ENCODE assay signal across 9 cellular contexts in genomic region chr17:63961355-63962207, GRCh38. TPM values are rescaled to one million over a fixed set of nuclear protein-coding genes. Genes with fewer than 3 reads are reported as not detected.
DNase-seq lines count a peak whose midpoint lies in the region; ATAC-seq and TF ChIP-seq lines count a peak whose summit lies in the region.
"Had no signal": no experiment of that assay in that cellular context is flagged by ENCODE, and none has a peak within 500 bp of the region (broad histone marks: within the 10 kb centered on the region; RNA-seq: fewer than 3 reads in every experiment).

No MANE protein-coding gene starts in this region.

- H3K4me3 ChIP-seq in BLaER1 treated with 17β-estradiol and CSF1 and Interleukin-3, amounts not matched to agents 10 nM and 100 nM = peak overlapping the region in 2 of 10 experiments; percentile 15 to 23; a peak in 1 of 20 replicates
- peak overlapping the region; percentile 54 for H3K4me3 ChIP-seq in HUES64 (ENCODE audit: low read length)
- peak overlapping the region; percentile 17 for H3K4me3 ChIP-seq in lower lobe of right lung
- H3K4me3 ChIP-seq in transverse colon = no peak overlapping the region

- 10% methylated on average over 36 of the region's 36 CpGs for WGBS in HUES64
- 27 to 40% methylated on average over 3 to 30 of the region's 36 CpGs for WGBS in transverse colon (ENCODE audit: low coverage in 1 of 2), 2 donors

- no peaks in the 10 kb centered on the region for H3K36me3 ChIP-seq in BLaER1 treated with 17β-estradiol and CSF1 and Interleukin-3, amounts not matched to agents 10 nM and 100 nM
- H3K36me3 ChIP-seq in HUES64 (ENCODE audit: insufficient read depth, low read length) (no peaks in the 10 kb centered on the region), lower lobe of right lung (no peaks in the 10 kb centered on the region), transverse colon (no peaks in the 10 kb centered on the region)

- in situ Hi-C loops in transverse colon (cut with MboI; ENCODE audit: low pct_ligation_motif_present in 1 of 4, low pct_unique_long_range_greater_than_20kb in 1 of 4, low sequenced_read_pairs in 3 of 4) = no loop called here

- H4K20me1 ChIP-seq in BLaER1 treated with 17β-estradiol and CSF1 and Interleukin-3, amounts not matched to agents 10 nM and 100 nM = no peaks in the 10 kb centered on the region

- peak overlapping the region; percentile 22 to 73 (median 65); a peak in 20 of 22 replicates for H3K4me2 ChIP-seq in BLaER1 treated with 17β-estradiol and CSF1 and Interleukin-3, amounts not matched to agents 10 nM and 100 nM

- H3K4me1 ChIP-seq in BLaER1 treated with 17β-estradiol and CSF1 and Interleukin-3, amounts not matched to agents 10 nM and 100 nM = peaks cover 8 to 36% (median 25%) of the 10 kb centered on the region in 10 experiments; a peak in 19 of 20 replicates
- H3K4me1 ChIP-seq in HUES64 (ENCODE audit: insufficient read depth, low read length) (peaks cover 15% of the 10 kb centered on the region; the same call in 1 of the 2 replicates), lower lobe of right lung (peaks cover 5% of the 10 kb centered on the region), transverse colon (peaks cover 0 to 7% (median 5%) of the 10 kb centered on the region in 4 donors)

- no peak for TF ChIP-seq POLR2A in transverse colon (IDR thresholded peaks at IDR 0.05)

- no peak for TF ChIP-seq CTCF in lower lobe of right lung (IDR thresholded peaks at IDR 0.05)
- TF ChIP-seq CTCF in transverse colon (IDR thresholded peaks at IDR 0.05) = no peak

- intact Hi-C loops in lower lobe of right lung (cut with DNase I) (no loop called here), transverse colon (cut with DNase I; ENCODE audit: low total_unique reads) (no loop called here)

- no peak for TF ChIP-seq EP300 in transverse colon (IDR thresholded peaks at IDR 0.05; ENCODE audit: low read depth)

- peak overlapping the region in 4 of 11 experiments; percentile 14 to 43 (median 35); a peak in 5 of 22 replicates for H3K27ac ChIP-seq in BLaER1 treated with 17β-estradiol and CSF1 and Interleukin-3, amounts not matched to agents 10 nM and 100 nM
- peak overlapping the region; percentile 41; the same call in 1 of the 2 replicates for H3K27ac ChIP-seq in HUES64 (ENCODE audit: low read depth, low read length)
- no peak overlapping the region for H3K27ac ChIP-seq in lower lobe of right lung
- H3K27ac ChIP-seq in transverse colon = no peak overlapping the region

- H3K9ac ChIP-seq in BLaER1 treated with 17β-estradiol and CSF1 and Interleukin-3, amounts not matched to agents 10 nM and 100 nM = peak overlapping the region in 2 of 11 experiments; percentile 1 to 8; a peak in 1 of 22 replicates
- peak overlapping the region; percentile 48 for H3K9ac ChIP-seq in HUES64 (ENCODE audit: low read depth, low read length)

- no peaks in the 10 kb centered on the region for H3K9me3 ChIP-seq in BLaER1 treated with 17β-estradiol and CSF1 and Interleukin-3, amounts not matched to agents 10 nM and 100 nM (replicated peaks in 1 of 11)
- H3K9me3 ChIP-seq in HUES64 (ENCODE audit: insufficient read depth, low read depth, low read length) (no peaks in the 10 kb centered on the region), lower lobe of right lung (no peaks in the 10 kb centered on the region), transverse colon (no peaks in the 10 kb centered on the region)

- DNase-seq in T1000 (lab: John Stamatoyannopoulos, UW) = peak; percentile 55
- peak; percentile 100 for DNase-seq in ecto neural progenitor cell (ENCODE audit: low spot score)
- peak; percentile 73 for DNase-seq in lower lobe of right lung
- peak; percentile 58 for DNase-seq in transverse colon
- no peak for DNase-seq in C1 segment of cervical spinal cord (lab: John Stamatoyannopoulos, UW)

- no peaks in the 10 kb centered on the region for H3K27me3 ChIP-seq in BLaER1 treated with 17β-estradiol and CSF1 and Interleukin-3, amounts not matched to agents 10 nM and 100 nM
- H3K27me3 ChIP-seq in HUES64 (ENCODE audit: insufficient read depth, low read length) (no peaks in the 10 kb centered on the region), lower lobe of right lung (ENCODE audit: low read depth) (no peaks in the 10 kb centered on the region), transverse colon (no peaks in the 10 kb centered on the region)

- ATAC-seq in lower lobe of right lung (peak; percentile 65 to 69), HG02642 (IDR thresholded peaks at IDR 0.05; ENCODE audit: poor library complexity, unreplicated experiment) (no peak)

RNA-seq across cellular contexts. Expression of gene SCN4A, which starts 11.1 kb away (rescaled TPM):
- 3.7 TPM for polyA plus RNA-seq in HUES64 (2013, experiment 1 of 2)
- 4.3 TPM for polyA plus RNA-seq in HUES64 (2013, experiment 2 of 2)
- total RNA-seq in lower lobe of right lung (0.18 TPM), transverse colon (under 1 TPM in 3 of 4 donors, not detected in 1; 0.14 to 0.48 (median 0.20) TPM)

RNA-seq across cellular contexts. Expression of gene CD79B, which starts 29.4 kb away (rescaled TPM):
- polyA plus RNA-seq in HUES64 (2013, experiment 1 of 2) = 0.95 TPM
- 1.3 TPM for polyA plus RNA-seq in HUES64 (2013, experiment 2 of 2)
- total RNA-seq in lower lobe of right lung = 4.7 TPM
- total RNA-seq in transverse colon = 10 to 100 TPM in 2 of 4 donors, under 1 TPM in 1, not detected in 1; 0.68 to 38.9 (median 20.0) TPM

RNA-seq across cellular contexts. Expression of gene PRR29, which starts 36.6 kb away (rescaled TPM):
- polyA plus RNA-seq in HUES64 (2013, experiment 1 of 2) = 1.3 TPM
- polyA plus RNA-seq in HUES64 (2013, experiment 2 of 2) = 0.44 TPM
- total RNA-seq in lower lobe of right lung = 11.3 TPM
- not detected for total RNA-seq in transverse colon

RNA-seq across cellular contexts. Expression of gene GH1, which starts 42.9 kb away (rescaled TPM):
- not detected for polyA plus RNA-seq in HUES64 (2013, experiment 1 of 2)
- polyA plus RNA-seq in HUES64 (2013, experiment 2 of 2) = not detected
- not detected for total RNA-seq in lower lobe of right lung
- total RNA-seq in transverse colon = not detected
- polyA plus RNA-seq: esophagus had no signal

RNA-seq across cellular contexts. Expression of gene CSHL1, which starts 50.5 kb away (rescaled TPM):
- polyA plus RNA-seq in HUES64 (2013, experiment 1 of 2) = not detected
- not detected for polyA plus RNA-seq in HUES64 (2013, experiment 2 of 2)
- total RNA-seq in lower lobe of right lung (not detected), transverse colon (not detected)
- polyA plus RNA-seq: esophagus had no signal

Comparison
In these comparisons a context has a peak if more than half of its experiments do, and no peak if none do; other contexts are left out.
1. H3K4me3 ChIP-seq: peak in HUES64 (single experiment) and lower lobe of right lung (single experiment); none in transverse colon (0 of 4).
2. DNase-seq: peak in T1000 (single experiment), ecto neural progenitor cell (single experiment), lower lobe of right lung (single experiment) and transverse colon (single experiment); none in C1 segment of cervical spinal cord (0 of 14).
3. RNA of gene PRR29, which starts 36.6 kb away (total RNA-seq): 11.3 TPM in lower lobe of right lung (single experiment); not detected in transverse colon; every median in the first group is over 10 times any median in the second.